Comparison of ENCODE assay signal across 10 cellular contexts in genomic region chr12:92439397-92439779, GRCh38.
DNase-seq lines count a peak whose midpoint lies in the region; ATAC-seq, FAIRE-seq and TF ChIP-seq lines count a peak whose summit lies in the region.
"Had no signal": no experiment of that assay in that cellular context is flagged by ENCODE, and none has a peak within 500 bp of the region (broad histone marks: within the 10 kb centered on the region; RNA-seq: fewer than 3 reads in every experiment).

No MANE protein-coding gene starts in this region.

- peaks cover 43% of the 10 kb centered on the region for H3K4me1 Mint-ChIP-seq in activated T-cell treated with anti-CD3 and anti-CD28 coated beads, Interleukin-2, amount 50 U/mL, for 24 hours (ENCODE audit: low read depth)
- H3K4me1 Mint-ChIP-seq in CD14-positive monocyte: peaks cover 32% of the 10 kb centered on the region

- TF ChIP-seq CTCF in A549 (IDR thresholded peaks at IDR 0.05) (no peak), CD14-positive monocyte (IDR thresholded peaks at IDR 0.05) (no peak), stomach (IDR thresholded peaks at IDR 0.05) (no peak)

- 14% methylated on average over 1 of the region's 1 CpG for WGBS in A549 (ENCODE audit: missing lambda C conversion rate)
- 53% methylated on average over 1 of the region's 1 CpG for WGBS in right cardiac atrium
- 66 to 90% (median 88%) methylated on average over 1 of the region's 1 CpG for WGBS in stomach, 5 donors

- TF ChIP-seq POLR2A in A549 (IDR thresholded peaks at IDR 0.05; ENCODE audit: low read length) (no peak), stomach (IDR thresholded peaks at IDR 0.05) (no peak)

- H3K27ac Mint-ChIP-seq in activated T-cell treated with anti-CD3 and anti-CD28 coated beads, Interleukin-2, amount 50 U/mL, for 24 hours: no peak overlapping the region
- peak overlapping the region in 1 of 7 donors; percentile 40 for H3K27ac Mint-ChIP-seq in CD14-positive monocyte

- H3K4me1 ChIP-seq in A549 (peaks cover 26% of the 10 kb centered on the region), right cardiac atrium (ENCODE audit: control insufficient read depth, insufficient read depth, low read length) (no peaks in the 10 kb centered on the region), stomach (no peaks in the 10 kb centered on the region)

- H3K27me3 ChIP-seq in right cardiac atrium (ENCODE audit: control insufficient read depth, insufficient read depth): no peaks in the 10 kb centered on the region
- H3K27me3 ChIP-seq in stomach: no peaks in the 10 kb centered on the region
- H3K27me3 ChIP-seq: neutrophil had no signal

- DNase-seq in A549 (ENCODE audit: low read depth in 1 of 2, low spot score in 1 of 2): peak; percentile 46 to 66
- DNase-seq in amniotic stem cell (lab: John Stamatoyannopoulos, UW): peak; percentile 36
- DNase-seq in right cardiac atrium: peak in 1 of 3 donors; percentile 36
- DNase-seq in activated T-cell treated with anti-CD3 and anti-CD28 coated beads, Interleukin-2, amount 50 U/mL, for 1 hour: no peak
- DNase-seq in activated T-cell treated with anti-CD3 and anti-CD28 coated beads, Interleukin-2, amount 50 U/mL, for 24 hours: no peak
- no peak for DNase-seq in CD14-positive monocyte (ENCODE audit: low spot score)
- no peak for DNase-seq in stomach

- no peak for FAIRE-seq in A549 (lab: Jason Lieb, UNC)
- FAIRE-seq: RCC 7860 had no signal

- TF ChIP-seq EP300 in A549 (IDR thresholded peaks at IDR 0.05): peak; percentile 36 to 58; a peak in 2 of 5 replicates
- no peak for TF ChIP-seq EP300 in stomach (IDR thresholded peaks at IDR 0.05)

- TF ChIP-seq RAD21 in A549 (conservative IDR thresholded peaks at IDR 0.05 in 1 of 2, IDR thresholded peaks at IDR 0.05 in 1 of 2): peak in 1 of 2 experiments; percentile 41; a peak in 2 of 5 replicates

- CTCF ChIA-PET in A549 (lab: Yijun Ruan, JAX): interaction anchor here (0.8 kb wide), 1 partner anchor 294 kb away, joined by 3 read pairs; the partner anchor contains the start of gene BTG1

- H3K27ac ChIP-seq in A549: peak overlapping the region; percentile 57 to 81
- H3K27ac ChIP-seq in right cardiac atrium (ENCODE audit: low read length): no peak overlapping the region
- H3K27ac ChIP-seq in stomach: no peak overlapping the region
- H3K27ac ChIP-seq: neutrophil had no signal

- H3K4me3 Mint-ChIP-seq in activated T-cell treated with anti-CD3 and anti-CD28 coated beads, Interleukin-2, amount 50 U/mL, for 24 hours: no peak overlapping the region
- H3K4me3 Mint-ChIP-seq in CD14-positive monocyte: no peak overlapping the region

- no peaks in the 10 kb centered on the region for H3K27me3 Mint-ChIP-seq in activated T-cell treated with anti-CD3 and anti-CD28 coated beads, Interleukin-2, amount 50 U/mL, for 24 hours
- peaks cover 0 to 2% (median 1%) of the 10 kb centered on the region in 3 donors for H3K27me3 Mint-ChIP-seq in CD14-positive monocyte (ENCODE audit: low read depth in 3 of 3)

- peaks cover 2% of the 10 kb centered on the region for H3K9me3 Mint-ChIP-seq in activated T-cell treated with anti-CD3 and anti-CD28 coated beads, Interleukin-2, amount 50 U/mL, for 24 hours
- H3K9me3 Mint-ChIP-seq in CD14-positive monocyte: peaks cover 0 to 8% (median 3%) of the 10 kb centered on the region in 7 donors

- POLR2A ChIA-PET in A549 (lab: Yijun Ruan, JAX): interaction anchor here (1.8 kb wide), 1 partner anchor 294 kb away, joined by 21 read pairs; the partner anchor contains the start of gene BTG1

- no peaks in the 10 kb centered on the region for H3K36me3 ChIP-seq in stomach
- H3K36me3 ChIP-seq: neutrophil had no signal

- no peaks in the 10 kb centered on the region for H3K36me3 Mint-ChIP-seq in activated T-cell treated with anti-CD3 and anti-CD28 coated beads, Interleukin-2, amount 50 U/mL, for 24 hours (ENCODE audit: low read depth)
- H3K36me3 Mint-ChIP-seq in CD14-positive monocyte: peaks cover 0 to 4% of the 10 kb centered on the region in 2 donors

- ATAC-seq in A549 (peak; percentile 96 to 97), GM18511 (IDR thresholded peaks at IDR 0.05; ENCODE audit: unreplicated experiment) (peak; percentile 37), right cardiac atrium (peak; percentile 60 to 73)

- H3K9me3 ChIP-seq in A549 (no peaks in the 10 kb centered on the region), right cardiac atrium (ENCODE audit: control insufficient read depth, low read length) (no peaks in the 10 kb centered on the region), stomach (no peaks in the 10 kb centered on the region)
- H3K9me3 ChIP-seq: neutrophil had no signal

- H3K4me3 ChIP-seq in A549 (no peak overlapping the region), right cardiac atrium (ENCODE audit: low read length) (no peak overlapping the region), stomach (no peak overlapping the region)

- peak overlapping the region; percentile 54 for H3K4me2 ChIP-seq in A549

- intact Hi-C loops in right cardiac atrium (cut with DNase I): no loop called here
- intact Hi-C loops in CD14-positive monocyte (cut with micrococcal nuclease): loop anchor here in 1 of 2 donors (10.0 kb wide), 1 partner anchor 65 kb away; no protein-coding TSS in a partner anchor
- intact Hi-C loops in stomach (cut with DNase I; ENCODE audit: low total_unique reads): no loop called here

TF ChIP-seq in A549, 52 proteins besides CTCF, POLR2A, EP300 and RAD21:
- TF ChIP-seq SMC3 (IDR thresholded peaks at IDR 0.05) (peak; percentile 18; the same call in 1 of the 3 replicates), RNF2 (IDR thresholded peaks at IDR 0.05; ENCODE audit: borderline replicate concordance, low read depth) (no peak), HMGXB4 (CRISPR knock-in tag; IDR thresholded peaks at IDR 0.05; ENCODE audit: borderline replicate concordance) (no peak), CBX8 (IDR thresholded peaks at IDR 0.05) (no peak), JUNB (IDR thresholded peaks at IDR 0.05) (peak; percentile 84), RARB (CRISPR knock-in tag; IDR thresholded peaks at IDR 0.05) (no peak), HOXA7 (CRISPR knock-in tag; IDR thresholded peaks at IDR 0.05) (no peak), KDM5A (IDR thresholded peaks at IDR 0.05) (no peak), BCL3 (IDR thresholded peaks at IDR 0.05) (no peak), E2F6 (IDR thresholded peaks at IDR 0.05; ENCODE audit: borderline replicate concordance, low read depth) (no peak), ESRRA (IDR thresholded peaks at IDR 0.05; ENCODE audit: borderline replicate concordance, low read length) (no peak), NPAS2 (CRISPR knock-in tag; IDR thresholded peaks at IDR 0.05; ENCODE audit: borderline replicate concordance) (no peak), RCOR1 (IDR thresholded peaks at IDR 0.05; ENCODE audit: low read depth, low read length) (no peak), PHF8 (IDR thresholded peaks at IDR 0.05; ENCODE audit: borderline replicate concordance, low read depth) (no peak), KDM1A (IDR thresholded peaks at IDR 0.05; ENCODE audit: low read depth) (no peak), JUN (IDR thresholded peaks at IDR 0.05) (0 out of 5 replicates have a peak, but pooled peaks of 1 of the 2 experiments have one; percentile 44), FOSL2 (IDR thresholded peaks at IDR 0.05) (peak; percentile 85), FOSL2 (CRISPR knock-in tag; IDR thresholded peaks at IDR 0.05) (peak; percentile 80), HES2 (IDR thresholded peaks at IDR 0.05) (peak; percentile 30; the same call in 1 of the 2 replicates), CEBPB (IDR thresholded peaks at IDR 0.05) (peak; percentile 68 to 80; a peak in 3 of 4 replicates)
- TF ChIP-seq, protein P1, sequence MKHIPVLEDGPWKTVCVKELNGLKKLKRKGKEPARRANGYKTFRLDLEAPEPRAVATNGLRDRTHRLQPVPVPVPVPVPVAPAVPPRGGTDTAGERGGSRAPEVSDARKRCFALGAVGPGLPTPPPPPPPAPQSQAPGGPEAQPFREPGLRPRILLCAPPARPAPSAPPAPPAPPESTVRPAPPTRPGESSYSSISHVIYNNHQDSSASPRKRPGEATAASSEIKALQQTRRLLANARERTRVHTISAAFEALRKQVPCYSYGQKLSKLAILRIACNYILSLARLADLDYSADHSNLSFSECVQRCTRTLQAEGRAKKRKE (CRISPR knock-in tag; IDR thresholded peaks at IDR 0.05; ENCODE audit: low read depth): no peak

Comparison
In these comparisons a context has a peak if more than half of its experiments do, and no peak if none do; other contexts are left out.
1. ATAC-seq: peak in every context shown above with its lines; median percentile 96 in A549; 66 in right cardiac atrium; 37 in GM18511.
2. DNase-seq: peak in A549 (2 of 2) and amniotic stem cell (single experiment); none in activated T-cell treated with anti-CD3 and anti-CD28 coated beads, Interleukin-2, amount 50 U/mL, for 1 hour (single experiment), activated T-cell treated with anti-CD3 and anti-CD28 coated beads, Interleukin-2, amount 50 U/mL, for 24 hours (single experiment), CD14-positive monocyte (single experiment) and stomach (single experiment).
3. H3K27ac ChIP-seq: peak in A549 (2 of 2); none in right cardiac atrium (single experiment) and stomach (0 of 5).